ENCODE assay signal across 18 cellular contexts in the genomic region with DNA sequence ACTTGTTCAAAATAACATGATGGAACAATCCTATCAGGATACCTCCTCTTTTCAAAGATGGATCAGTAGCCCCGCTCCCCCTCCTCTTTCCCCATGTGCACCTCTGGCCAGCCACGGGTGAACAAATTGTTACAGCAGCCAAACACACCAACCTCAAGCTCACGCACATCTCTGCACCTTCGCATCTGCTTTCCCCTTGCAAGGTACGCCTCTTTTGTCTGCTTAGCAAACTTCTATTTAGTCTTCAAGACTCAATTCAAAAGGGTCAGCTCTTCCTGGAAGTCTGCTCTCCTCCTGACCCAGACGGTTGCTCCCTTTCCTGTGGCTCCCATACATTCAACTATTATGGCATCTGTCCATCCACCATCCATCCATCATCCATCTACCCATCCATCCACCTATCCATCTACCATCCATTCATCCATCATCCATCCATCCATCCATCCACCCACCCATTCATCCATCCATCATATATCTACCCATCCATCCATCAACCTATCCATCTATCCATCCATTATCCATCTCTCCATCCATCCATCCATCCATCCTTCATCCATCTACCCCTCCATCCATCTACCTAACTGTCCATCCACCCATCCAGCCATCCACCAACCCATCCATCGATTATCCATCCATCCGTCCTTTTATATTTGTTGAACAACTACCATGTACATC. TPM values are rescaled to one million over a fixed set of nuclear protein-coding genes. Genes with fewer than 3 reads are reported as not detected.
DNase-seq lines count a peak whose midpoint lies in the region; ATAC-seq, FAIRE-seq and TF ChIP-seq lines count a peak whose summit lies in the region.
"Had no signal": no experiment of that assay in that cellular context is flagged by ENCODE, and none has a peak within 500 bp of the region (broad histone marks: within the 10 kb centered on the region; RNA-seq: fewer than 3 reads in every experiment).

No MANE protein-coding gene starts in this region.

- H3K4me3 ChIP-seq in H1 (ENCODE audit: extremely low read depth in 1 of 4, insufficient read depth in 2 of 4, low read depth in 3 of 4, low read length in 4 of 4), result no peak overlapping the region
- no peak overlapping the region for H3K4me3 ChIP-seq in psoas muscle
- H3K4me3 ChIP-seq: GM23338, SJCRH30 had no signal

- H3K9ac ChIP-seq in H1 (replicated peaks in 1 of 4; ENCODE audit: extremely low read depth in 1 of 4, low read depth in 3 of 4, low read length in 3 of 4), result no peak overlapping the region

- CTCF ChIA-PET in HEK293T (lab: Yijun Ruan, JAX) (no interaction called here), H1 (lab: Charles Lee; ENCODE audit: partially characterized antibody) (interaction anchor here (0.7 to 10.9 kb wide), 6 partner anchors 12 to 287 kb away, joined by 3 to 214 read pairs (median 3); a partner anchor contains a TSS)

- intact Hi-C loops in psoas muscle (cut with DNase I), result loop anchor here (5.0 kb wide), 3 partner anchors 212 to 332 kb away; no protein-coding TSS in a partner anchor

- no peak overlapping the region for H3K14ac ChIP-seq in H1 (ENCODE audit: insufficient read length)

- peak overlapping the region; percentile 38 for H3K4me3 Mint-ChIP-seq in activated naive CD8-positive, alpha-beta T cell
- H3K4me3 Mint-ChIP-seq in activated naive CD8-positive, alpha-beta T cell treated with anti-CD3 and anti-CD28 coated beads, Interleukin-2, amount 50 U/mL, for 24 hours, result no peak overlapping the region
- H3K4me3 Mint-ChIP-seq: GM23338 had no signal

- no peak for ATAC-seq in activated naive CD8-positive, alpha-beta T cell treated with anti-CD3 and anti-CD28 coated beads, Interleukin-2, amount 50 U/mL, for 24 hours
- ATAC-seq in GM21526 (IDR thresholded peaks at IDR 0.05; ENCODE audit: low FRiP score, unreplicated experiment) (no peak), psoas muscle (no peak)
- ATAC-seq: HCT116 had no signal

- H3K36me3 Mint-ChIP-seq in activated naive CD8-positive, alpha-beta T cell, result no peaks in the 10 kb centered on the region
- no peaks in the 10 kb centered on the region for H3K36me3 Mint-ChIP-seq in activated naive CD8-positive, alpha-beta T cell treated with anti-CD3 and anti-CD28 coated beads, Interleukin-2, amount 50 U/mL, for 24 hours (ENCODE audit: low read depth)

- H3K56ac ChIP-seq in H1 (replicated peaks; ENCODE audit: insufficient read length, low read depth, low read length), result peak overlapping the region; percentile 27

- H4K20me1 ChIP-seq in H1 (replicated peaks in 1 of 2; ENCODE audit: control insufficient read depth in 1 of 2, insufficient read depth in 2 of 2, low read length in 2 of 2), result peaks cover 7% of the 10 kb centered on the region in 2 experiments

- no peak overlapping the region for H2BK5ac ChIP-seq in H1 (ENCODE audit: low read depth, low read length)

- no peak overlapping the region for H2AFZ ChIP-seq in H1 (ENCODE audit: low read length)
- H2AFZ ChIP-seq: GM23338 had no signal

- FAIRE-seq in H1 (lab: Jason Lieb, UNC), result no peak
- FAIRE-seq: G401.6 had no signal

- H3K4me1 ChIP-seq in H1 (replicated peaks in 1 of 4; ENCODE audit: control insufficient read depth in 3 of 4, insufficient read depth in 4 of 4, low read length in 3 of 4) (peaks cover 0 to 13% (median 5%) of the 10 kb centered on the region in 4 experiments; a peak in 6 of 7 replicates), psoas muscle (peaks cover 9% of the 10 kb centered on the region)

- H3K18ac ChIP-seq in H1 (ENCODE audit: extremely low read depth, low read length), result no peak overlapping the region

- no peak overlapping the region for H3K4me2 ChIP-seq in H1 (ENCODE audit: insufficient read depth in 1 of 2, low read depth in 2 of 2, low read length in 2 of 2)
- H3K4me2 ChIP-seq: GM23338 had no signal

- H3K23ac ChIP-seq in H1 (ENCODE audit: insufficient read length), result no peak overlapping the region

- TF ChIP-seq RAD21 in H1 (IDR thresholded peaks at IDR 0.05 in 1 of 2, conservative IDR thresholded peaks at IDR 0.05 in 1 of 2; ENCODE audit: low read depth in 2 of 2, low read length in 2 of 2), result no peak

- no peak overlapping the region for H2BK15ac ChIP-seq in H1 (ENCODE audit: low read length)

- H2BK12ac ChIP-seq in H1 (ENCODE audit: low read depth, low read length), result no peak overlapping the region

- no peaks in the 10 kb centered on the region for H3K27me3 Mint-ChIP-seq in activated naive CD8-positive, alpha-beta T cell
- H3K27me3 Mint-ChIP-seq in activated naive CD8-positive, alpha-beta T cell treated with anti-CD3 and anti-CD28 coated beads, Interleukin-2, amount 50 U/mL, for 24 hours, result peaks cover 13% of the 10 kb centered on the region

- WGBS in H1 (ENCODE audit: extremely low coverage in 1 of 2, insufficient coverage in 1 of 2, insufficient read length in 1 of 2, insufficient replicate concordance in 2 of 2, low coverage in 1 of 2, low lambda C conversion rate in 2 of 2, missing lambda C conversion rate in 1 of 2), 2 experiments, result 63 to 100% methylated on average over 2 to 8 of the region's 8 CpGs
- 60 to 68% (median 68%) methylated on average over 8 of the region's 8 CpGs for WGBS in psoas muscle, 3 donors

- no peak for TF ChIP-seq POLR2A in H1 (IDR thresholded peaks at IDR 0.05; ENCODE audit: control extremely low read depth in 1 of 2, low read depth in 2 of 2, low read length in 2 of 2)

- no peak overlapping the region for H4K5ac ChIP-seq in H1 (ENCODE audit: insufficient read length, low read depth, low read length)

- no peak overlapping the region for H4K91ac ChIP-seq in H1 (replicated peaks; ENCODE audit: insufficient read length, low read length)

- POLR2A ChIA-PET in HEK293T (lab: Yijun Ruan, JAX) (interaction anchor here (1.0 kb wide), 2 partner anchors 11 to 20 kb away, joined by 5 read pairs; no protein-coding TSS in a partner anchor), H1 (lab: Charles Lee; ENCODE audit: partially characterized antibody) (interaction anchor here (0.8 to 2.0 kb wide), 10 partner anchors 9 to 56 kb away, joined by 3 to 11 read pairs (median 5); no protein-coding TSS in a partner anchor)

- H3K4me1 Mint-ChIP-seq in activated naive CD8-positive, alpha-beta T cell (ENCODE audit: low read depth), result peaks cover 29% of the 10 kb centered on the region
- H3K4me1 Mint-ChIP-seq in activated naive CD8-positive, alpha-beta T cell treated with anti-CD3 and anti-CD28 coated beads, Interleukin-2, amount 50 U/mL, for 24 hours, result peaks cover 18% of the 10 kb centered on the region

- DNase-seq in activated naive CD8-positive, alpha-beta T cell treated with anti-CD3 and anti-CD28 coated beads, Interleukin-2, amount 50 U/mL, for 24 hours, result no peak
- DNase-seq in HEK293T (ENCODE audit: extremely low spot score) (no peak), H1 (ENCODE audit: low read depth in 1 of 2, low spot score in 2 of 2) (no peak), globus pallidus (ENCODE audit: low spot score) (no peak), psoas muscle (no peak)
- no peak for DNase-seq in central memory CD4-positive, alpha-beta T cell
- DNase-seq: DND-41, NCI-H1930, NCI-H524 treated with DMSO at 0.1 percent for 48 hours, SJCRH30 had no signal

- no peaks in the 10 kb centered on the region for H3K79me1 ChIP-seq in H1 (ENCODE audit: low read depth, low read length)

- TF ChIP-seq CTCF in H1 (IDR thresholded peaks at IDR 0.05; ENCODE audit: control extremely low read depth in 1 of 3, insufficient read depth in 1 of 3, low read depth in 1 of 3, low read length in 3 of 3), result no peak
- TF ChIP-seq CTCF in psoas muscle (IDR thresholded peaks at IDR 0.05), result no peak

- H4K8ac ChIP-seq in H1 (ENCODE audit: extremely low read depth, insufficient read depth, low read length), result peak overlapping the region; percentile 20; the same call in 1 of the 2 replicates

- H2AK5ac ChIP-seq in H1 (ENCODE audit: low read depth, low read length), result no peak overlapping the region

- no peaks in the 10 kb centered on the region for H3K36me3 ChIP-seq in H1 (ENCODE audit: control insufficient read depth in 2 of 4, insufficient read depth in 4 of 4, low read length in 3 of 4)
- peaks cover 0 to 9% of the 10 kb centered on the region in 2 donors for H3K36me3 ChIP-seq in psoas muscle (ENCODE audit: insufficient read depth in 1 of 2, low read depth in 1 of 2)
- H3K36me3 ChIP-seq: SJCRH30 had no signal

- no peak overlapping the region for H3K4ac ChIP-seq in H1 (replicated peaks; ENCODE audit: insufficient read length, low read depth, low read length)

- no peaks in the 10 kb centered on the region for H3K9me3 Mint-ChIP-seq in activated naive CD8-positive, alpha-beta T cell (ENCODE audit: low read depth)
- no peaks in the 10 kb centered on the region for H3K9me3 Mint-ChIP-seq in activated naive CD8-positive, alpha-beta T cell treated with anti-CD3 and anti-CD28 coated beads, Interleukin-2, amount 50 U/mL, for 24 hours
- H3K9me3 Mint-ChIP-seq: GM23338 had no signal

- H3K27me3 ChIP-seq in H1 (replicated peaks in 1 of 4; ENCODE audit: control insufficient read depth in 3 of 4, extremely low read depth in 1 of 4, insufficient read depth in 3 of 4, low read length in 3 of 4) (peaks cover 0 to 15% (median 10%) of the 10 kb centered on the region in 4 experiments; a peak in 5 of 7 replicates), psoas muscle (ENCODE audit: insufficient read depth in 3 of 3, low read length in 2 of 3) (peaks cover 0 to 22% (median 0%) of the 10 kb centered on the region in 3 donors)

- TF ChIP-seq EP300 in H1 (IDR thresholded peaks at IDR 0.05; ENCODE audit: borderline replicate concordance in 1 of 2, low read depth in 2 of 2, low read length in 2 of 2), result no peak

- H3K23me2 ChIP-seq in H1 (ENCODE audit: low read depth, low read length), result peaks cover 4% of the 10 kb centered on the region; the same call in 1 of the 2 replicates

- H2BK20ac ChIP-seq in H1 (ENCODE audit: low read length), result no peak overlapping the region

- H3K27ac ChIP-seq in H1 (ENCODE audit: low read depth, low read length) (no peak overlapping the region), psoas muscle (no peak overlapping the region)
- H3K27ac ChIP-seq: SJCRH30 had no signal

- H3K9me3 ChIP-seq in H1 (ENCODE audit: insufficient read depth in 2 of 2, low read depth in 1 of 2, low read length in 1 of 2) (no peaks in the 10 kb centered on the region), psoas muscle (no peaks in the 10 kb centered on the region)
- H3K9me3 ChIP-seq: SJCRH30 had no signal

- no peak overlapping the region for H2BK120ac ChIP-seq in H1 (replicated peaks; ENCODE audit: low read depth, low read length)

- peak overlapping the region; percentile 80 for H3K27ac Mint-ChIP-seq in activated naive CD8-positive, alpha-beta T cell
- no peak overlapping the region for H3K27ac Mint-ChIP-seq in activated naive CD8-positive, alpha-beta T cell treated with anti-CD3 and anti-CD28 coated beads, Interleukin-2, amount 50 U/mL, for 24 hours
- H3K27ac Mint-ChIP-seq: GM23338 had no signal

- no peaks in the 10 kb centered on the region for H3K79me2 ChIP-seq in H1 (ENCODE audit: control insufficient read depth in 1 of 2, insufficient read depth in 2 of 2, low read length in 2 of 2)

RNA-seq across cellular contexts. Expression of a gene that starts 36.3 kb away (rescaled TPM):
- 0.39 and 0.46 TPM in 2 replicates for total RNA-seq in H1 (2021; fragmentation: NEBNext Ultra II Directional; extraction: Animal tissue kit (Norgen Biotek cat#: 25700))
- polyA plus RNA-seq in H1 (2011; rRNA removed) (0.31 and 0.35 TPM in 2 replicates), psoas muscle (1 to 10 TPM in 1 of 3 donors, under 1 TPM in 2; 0.17 to 1.2 (median 0.53) TPM)
- polyA plus RNA-seq in H1 (2011; cell fraction: cytosol; rRNA removed), result 0.21 TPM
- polyA plus RNA-seq in H1 (2011; cell fraction: nucleus; rRNA removed), result 0.48 TPM
- 0.16 to 0.66 TPM (median 0.48 TPM) in 3 of 4 replicates, not detected in the other for polyA plus RNA-seq in H1 (2012, experiment 1 of 2)
- polyA plus RNA-seq in H1 (2012, experiment 2 of 2), result 0.14 TPM
- polyA plus RNA-seq in H1 (2013, experiment 1 of 2), result 0.12 TPM
- polyA plus RNA-seq in H1 (2013, experiment 2 of 2), result 0.15 TPM
- 0.16 and 0.34 TPM in 2 replicates for polyA minus RNA-seq in H1 (2011; rRNA and poly(A)+ RNA removed)
- not detected for polyA minus RNA-seq in H1 (2011; cell fraction: cytosol; rRNA and poly(A)+ RNA removed)
- 0.70 TPM for polyA minus RNA-seq in H1 (2011; cell fraction: nucleus; rRNA and poly(A)+ RNA removed)
- 1 to 10 TPM in 1 of 4 donors, under 1 TPM in 3; 0.11 to 1.4 (median 0.47) TPM for total RNA-seq in psoas muscle
- total RNA-seq: A172, MCF 10A had no signal
- polyA plus RNA-seq: BJ had no signal
